Comparison of ENCODE assay signal across 9 cellular contexts in genomic region chr12:80709811-80710726, GRCh38. TPM values are rescaled to one million over a fixed set of nuclear protein-coding genes. Genes with fewer than 3 reads are reported as not detected.
A peak's percentile ranks its signal among the peaks of the same experiment; 100 is the strongest.
DNase-seq lines count a peak whose midpoint lies in the region; ATAC-seq, FAIRE-seq and TF ChIP-seq lines count a peak whose summit lies in the region.
"Had no signal": no experiment of that assay in that cellular context is flagged by ENCODE, and none has a peak within 500 bp of the region (broad histone marks: within the 10 kb centered on the region; RNA-seq: fewer than 3 reads in every experiment).

No MANE protein-coding gene starts in this region.

- ATAC-seq in GM19328 (IDR thresholded peaks at IDR 0.05; ENCODE audit: unreplicated experiment) (peak; percentile 63), HG03342 (IDR thresholded peaks at IDR 0.05; ENCODE audit: unreplicated experiment) (peak; percentile 66), GM12878 (peak; percentile 91)

- 44% methylated on average over 16 of the region's 20 CpGs for WGBS in GM12878 (ENCODE audit: insufficient coverage, insufficient replicate concordance, low lambda C conversion rate, missing lambda C conversion rate)

- TF ChIP-seq CTCF in GM12878 (IDR thresholded peaks at IDR 0.05 in 2 of 3, conservative IDR thresholded peaks at IDR 0.05 in 1 of 3; ENCODE audit: control insufficient read depth in 2 of 3, extremely low read depth in 1 of 3, insufficient read depth in 1 of 3, low read depth in 3 of 3, low read length in 3 of 3): peak; percentile 54 to 80 (median 59); a peak in 5 of 6 replicates
- TF ChIP-seq CTCF in colonic mucosa (IDR thresholded peaks at IDR 0.05): no peak

- RAD21 ChIA-PET in GM12878 (lab: Charles Lee; ENCODE audit: unreplicated experiment): interaction anchor here (0.5 kb wide), 1 partner anchor 167 kb away, joined by 5 read pairs; no protein-coding TSS in a partner anchor

- no peak overlapping the region for H2AFZ ChIP-seq in GM12878 (ENCODE audit: control insufficient read depth, low read depth, low read length)

- H3K9me3 ChIP-seq in GM12878 (replicated peaks; ENCODE audit: control insufficient read depth, insufficient read depth, low read length) (no peaks in the 10 kb centered on the region), colonic mucosa (no peaks in the 10 kb centered on the region)

- H3K4me2 ChIP-seq in GM12878 (ENCODE audit: control insufficient read depth, insufficient read depth): peak overlapping the region; percentile 3; the same call in 1 of the 2 replicates

- H3K27ac ChIP-seq in GM12878 (ENCODE audit: control insufficient read depth, insufficient read depth) (no peak overlapping the region), colonic mucosa (no peak overlapping the region)

- POLR2A ChIA-PET in GM12878 (lab: Charles Lee): no interaction called here

- BruUV-seq in GM12878 (replicated peaks; lab: Mats Ljungman, UMichigan): no TSS peak

- SMC1A ChIA-PET in GM12878 (lab: Charles Lee; ENCODE audit: uncharacterized antibody, unreplicated experiment): interaction anchor here (0.6 to 1.1 kb wide), 2 partner anchors 128 to 913 kb away, joined by 3 read pairs; no protein-coding TSS in a partner anchor

- in situ Hi-C loops in GM12878 (cut with MboI): no loop called here

- DNase-seq in GM12878 (ENCODE audit: low read depth, low spot score): no peak
- peak; percentile 32 for DNase-seq in renal cortical epithelial cell (ENCODE audit: low read depth)
- no peak for DNase-seq in colonic mucosa
- no peak for DNase-seq in central memory CD4-positive, alpha-beta T cell
- no peak for DNase-seq in AG08396 (ENCODE audit: low spot score)
- DNase-seq: activated naive CD4-positive, alpha-beta T cell treated with Interleukin-2 at 50 U/mL for 16 hours; nucleus accumbens had no signal

- no peak for TF ChIP-seq POLR2A in GM12878 (IDR thresholded peaks at IDR 0.05; ENCODE audit: low read depth, low read length)

- H4K20me1 ChIP-seq in GM12878 (ENCODE audit: control insufficient read depth, insufficient read depth): no peaks in the 10 kb centered on the region

- CTCF ChIA-PET in GM12878 (lab: Yijun Ruan, JAX): interaction anchor here (0.6 to 2.3 kb wide), 18 partner anchors 9 to 1302 kb away, joined by 3 to 10 read pairs (median 3); no protein-coding TSS in a partner anchor

- H3K9ac ChIP-seq in GM12878 (ENCODE audit: control insufficient read depth, insufficient read depth, low read length) (no peak overlapping the region), colonic mucosa (ENCODE audit: low read depth in 2 of 2, low read length in 2 of 2) (no peak overlapping the region)

- intact Hi-C loops in GM12878 (cut with micrococcal nuclease; ENCODE audit: unreplicated experiment): loop anchor here (5.0 kb wide), 1 partner anchor 238 kb away; no protein-coding TSS in a partner anchor
- intact Hi-C loops in colonic mucosa (cut with DNase I): no loop called here

- H3K27me3 ChIP-seq in GM12878 (replicated peaks in 1 of 2; ENCODE audit: control insufficient read depth in 2 of 2, insufficient read depth in 2 of 2, low read length in 1 of 2): peaks cover 9 to 20% of the 10 kb centered on the region in 2 experiments
- H3K27me3 ChIP-seq in colonic mucosa: peaks cover 10% of the 10 kb centered on the region

- H3K79me2 ChIP-seq in GM12878 (ENCODE audit: control insufficient read depth, insufficient read depth, low read length): no peaks in the 10 kb centered on the region

- FAIRE-seq in GM12878 (lab: Jason Lieb, UNC): no peak

- TF ChIP-seq EP300 in GM12878 (IDR thresholded peaks at IDR 0.05; ENCODE audit: borderline replicate concordance in 1 of 2, control insufficient read depth in 1 of 2, low read depth in 2 of 2, low read length in 2 of 2): no peak

- H3K4me3 ChIP-seq in GM12878 (no peak overlapping the region), colonic mucosa (no peak overlapping the region)

- peak; percentile 49 for TF ChIP-seq RAD21 in GM12878 (IDR thresholded peaks at IDR 0.05; ENCODE audit: insufficient read depth, low read depth, low read length)

- no peaks in the 10 kb centered on the region for H3K4me1 ChIP-seq in GM12878 (ENCODE audit: control insufficient read depth, insufficient read depth, low read length)
- H3K4me1 ChIP-seq in colonic mucosa: no peaks in the 10 kb centered on the region

- H3K36me3 ChIP-seq in GM12878 (ENCODE audit: control insufficient read depth in 2 of 2, insufficient read depth in 2 of 2, low read length in 1 of 2): no peaks in the 10 kb centered on the region
- no peaks in the 10 kb centered on the region for H3K36me3 ChIP-seq in colonic mucosa

TF ChIP-seq in GM12878, 131 proteins besides CTCF, POLR2A, EP300 and RAD21:
- TF ChIP-seq NFIC (IDR thresholded peaks at IDR 0.05; ENCODE audit: low read depth, low read length) (no peak), SMC3 (IDR thresholded peaks at IDR 0.05; ENCODE audit: borderline replicate concordance, low read length) (peak; percentile 55; the same call in 1 of the 2 replicates)

RNA-seq across cellular contexts. Expression of gene MYF6, which starts 2.6 kb away (rescaled TPM):
- total RNA-seq in GM12878 (2013; cell fraction: nucleolus; rRNA removed): not detected in 2 replicates
- total RNA-seq in GM12878 (2014; rRNA removed) (not detected in 2 replicates), GM12878 (2014; rRNA removed; fragmentation: Illumina TruSeq; extraction: Trizol) (not detected in 2 replicates), GM12878 (2021) (not detected in 2 replicates), renal cortical epithelial cell (0.52 TPM in 1 of 2 replicates, not detected in the other), colonic mucosa (not detected)
- polyA plus RNA-seq in GM12878 (2011; ENCODE audit: low read depth): not detected
- polyA plus RNA-seq in GM12878 (2011; rRNA removed) (not detected in 2 replicates), GM12878 (2014; fragmentation: Illumina TruSeq; extraction: Trizol) (not detected in 2 replicates), GM12878 (2014; fragmentation: Nextera tagmentation; extraction: Ambion mirVana) (not detected), GM12878 (2014; rRNA removed) (not detected in 2 replicates), GM12878 (2016; fragmentation: Nextera tagmentation; extraction: Ambion mirVana) (not detected)
- polyA plus RNA-seq in GM12878 (2011; cell fraction: cytosol; rRNA removed): not detected in 2 replicates
- polyA plus RNA-seq in GM12878 (2011; cell fraction: nucleus; rRNA removed): not detected in 2 replicates
- polyA plus RNA-seq in GM12878 (2012): not detected in 2 replicates
- not detected in 2 replicates for polyA minus RNA-seq in GM12878 (2011; rRNA and poly(A)+ RNA removed)
- not detected in 2 replicates for polyA minus RNA-seq in GM12878 (2011; cell fraction: cytosol; rRNA and poly(A)+ RNA removed)
- not detected in 2 replicates for polyA minus RNA-seq in GM12878 (2011; cell fraction: nucleus; rRNA and poly(A)+ RNA removed)

RNA-seq across cellular contexts. Expression of gene MYF5, which starts 6.6 kb away (rescaled TPM):
- not detected in 2 replicates for total RNA-seq in GM12878 (2013; cell fraction: nucleolus; rRNA removed)
- not detected in 2 replicates for total RNA-seq in GM12878 (2014; rRNA removed)
- total RNA-seq in GM12878 (2014; rRNA removed; fragmentation: Illumina TruSeq; extraction: Trizol): not detected in 2 replicates
- total RNA-seq in GM12878 (2021): not detected in 2 replicates
- not detected for polyA plus RNA-seq in GM12878 (2011; ENCODE audit: low read depth)
- polyA plus RNA-seq in GM12878 (2011; rRNA removed): not detected in 2 replicates
- polyA plus RNA-seq in GM12878 (2011; cell fraction: cytosol; rRNA removed): not detected in 2 replicates
- polyA plus RNA-seq in GM12878 (2011; cell fraction: nucleus; rRNA removed): not detected in 2 replicates
- polyA plus RNA-seq in GM12878 (2012): not detected in 2 replicates
- not detected in 2 replicates for polyA plus RNA-seq in GM12878 (2014; fragmentation: Illumina TruSeq; extraction: Trizol)
- not detected for polyA plus RNA-seq in GM12878 (2014; fragmentation: Nextera tagmentation; extraction: Ambion mirVana)
- not detected in 2 replicates for polyA plus RNA-seq in GM12878 (2014; rRNA removed)
- polyA plus RNA-seq in GM12878 (2016; fragmentation: Nextera tagmentation; extraction: Ambion mirVana): not detected
- not detected in 2 replicates for polyA minus RNA-seq in GM12878 (2011; rRNA and poly(A)+ RNA removed)
- polyA minus RNA-seq in GM12878 (2011; cell fraction: cytosol; rRNA and poly(A)+ RNA removed): not detected in 2 replicates
- polyA minus RNA-seq in GM12878 (2011; cell fraction: nucleus; rRNA and poly(A)+ RNA removed): not detected in 2 replicates
- 0.35 TPM in 1 of 2 replicates, not detected in the other for total RNA-seq in renal cortical epithelial cell
- total RNA-seq in colonic mucosa: not detected
